In the genomic region with DNA sequence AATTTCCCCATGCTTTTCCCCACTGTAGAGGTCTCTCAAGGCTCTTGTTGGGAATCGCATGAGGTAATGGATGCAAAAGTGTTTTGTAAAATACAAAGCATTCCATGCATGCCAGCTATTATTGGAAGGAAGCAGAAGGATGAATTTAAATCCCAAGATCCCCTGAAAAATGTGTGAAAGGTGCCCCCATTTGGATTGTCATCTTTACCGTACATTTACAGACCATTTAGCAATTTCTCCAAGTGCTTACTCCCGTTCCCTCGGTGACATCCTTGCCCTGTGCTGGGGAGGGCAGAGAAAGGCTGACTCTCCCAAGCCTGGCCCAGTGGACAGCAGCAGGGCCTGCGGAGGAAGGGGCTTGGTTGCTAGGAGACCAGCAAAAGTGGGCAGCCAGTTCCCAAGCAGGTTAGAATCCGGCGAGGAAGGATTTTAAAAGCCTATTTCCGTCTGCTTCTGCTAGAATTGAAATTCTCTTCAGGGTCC, we compare ENCODE assay signal across 22 cellular contexts. TPM values are rescaled to one million over a fixed set of nuclear protein-coding genes. Genes with fewer than 3 reads are reported as not detected.
DNase-seq lines count a peak whose midpoint lies in the region; ATAC-seq, FAIRE-seq and TF ChIP-seq lines count a peak whose summit lies in the region.
"Had no signal": no experiment of that assay in that cellular context is flagged by ENCODE, and none has a peak within 500 bp of the region (broad histone marks: within the 10 kb centered on the region; RNA-seq: fewer than 3 reads in every experiment).

No MANE protein-coding gene starts in this region.

- TF ChIP-seq CTCF in parathyroid adenoma (IDR thresholded peaks at IDR 0.05) (no peak), mucosa of descending colon (IDR thresholded peaks at IDR 0.05) (no peak), psoas muscle (IDR thresholded peaks at IDR 0.05) (no peak)

- no peak overlapping the region for H3K4me2 ChIP-seq in parathyroid adenoma (ENCODE audit: low read length)
- H3K4me2 ChIP-seq: SK-N-SH had no signal

- peak; percentile 82 for FAIRE-seq in islet of Langerhans (lab: Jason Lieb, UNC)

- no peak for ATAC-seq in mucosa of descending colon
- no peak for ATAC-seq in psoas muscle
- ATAC-seq: activated CD4-positive, CD25-positive, alpha-beta regulatory T cell treated with anti-CD3 and anti-CD28 coated beads, Interleukin-2, amount 50 U/mL, for 24 hours; activated CD8-positive, alpha-beta memory T cell treated with anti-CD3 and anti-CD28 coated beads, Interleukin-2, amount 10 ng/mL, durations not matched to agents 7 days and 5 days; activated T-helper 17 cell treated with anti-CD3 and anti-CD28 coated beads, Interleukin-2, amount 50 U/mL, for 72 hours; stimulated activated naive CD8-positive, alpha-beta T cell treated with anti-CD3 and anti-CD28 coated beads, Interleukin-15, amount 100 ng/mL, for 72 hours had no signal

- no peak overlapping the region for H3K9ac ChIP-seq in parathyroid adenoma
- H3K9ac ChIP-seq: SK-N-SH had no signal

- H3K4me1 ChIP-seq in parathyroid adenoma, result peaks cover 2% of the 10 kb centered on the region
- peaks cover 2% of the 10 kb centered on the region for H3K4me1 ChIP-seq in mucosa of descending colon (ENCODE audit: low read depth)
- H3K4me1 ChIP-seq in psoas muscle, result no peaks in the 10 kb centered on the region
- H3K4me1 ChIP-seq: breast epithelium, left ventricle myocardium inferior had no signal

- peak; percentile 60 to 82 for DNase-seq in NCI-H524 (lab: John Stamatoyannopoulos, UW)
- DNase-seq in ecto neural progenitor cell (ENCODE audit: low spot score), result peak; percentile 78
- DNase-seq in mucosa of descending colon, result no peak
- no peak for DNase-seq in activated CD4-positive, alpha-beta T cell treated with anti-CD3 and anti-CD28 coated beads, Interleukin-2, amount 50 U/mL, for 48 hours
- DNase-seq in psoas muscle, result no peak
- DNase-seq: activated CD8-positive, alpha-beta memory T cell treated with anti-CD3 and anti-CD28 coated beads, Interleukin-2, amount 10 ng/mL, durations not matched to agents 7 days and 5 days; activated naive CD8-positive, alpha-beta T cell treated with anti-CD3 and anti-CD28 coated beads, Interleukin-2, amount 10 ng/mL, durations not matched to agents 7 days and 5 days; AML-193; foreskin fibroblast; Karpas-422; left ventricle myocardium inferior; NCI-H1092; SK-N-SH; stimulated activated naive CD8-positive, alpha-beta T cell treated with anti-CD3 and anti-CD28 coated beads, Interleukin-15, amount 100 ng/mL, for 72 hours; trophoblast cell had no signal

- intact Hi-C loops in mucosa of descending colon (cut with DNase I, micrococcal nuclease), result no loop called here
- intact Hi-C loops in psoas muscle (cut with DNase I), result loop anchor here in 1 of 2 donors (10.0 kb wide), 1 partner anchor 764 kb away; no protein-coding TSS in a partner anchor

- H3K27ac ChIP-seq in parathyroid adenoma (no peak overlapping the region), psoas muscle (no peak overlapping the region)
- H3K27ac ChIP-seq: breast epithelium, coronary artery, epithelial cell of prostate, left ventricle myocardium inferior had no signal

- H3K79me2 ChIP-seq in parathyroid adenoma, result no peaks in the 10 kb centered on the region

- H3K9me3 ChIP-seq in parathyroid adenoma (ENCODE audit: control insufficient read depth, low read length), result no peaks in the 10 kb centered on the region
- H3K9me3 ChIP-seq in mucosa of descending colon, result no peaks in the 10 kb centered on the region
- H3K9me3 ChIP-seq in psoas muscle, result no peaks in the 10 kb centered on the region
- H3K9me3 ChIP-seq: breast epithelium, left ventricle myocardium inferior, SK-N-SH had no signal

- H3K4me3 ChIP-seq in parathyroid adenoma (ENCODE audit: low read depth, low read length) (no peak overlapping the region), mucosa of descending colon (no peak overlapping the region), psoas muscle (no peak overlapping the region)
- H3K4me3 ChIP-seq: breast epithelium, coronary artery, left ventricle myocardium inferior had no signal

- H3K36me3 ChIP-seq in parathyroid adenoma (ENCODE audit: control insufficient read depth, insufficient read depth, low read length), result no peaks in the 10 kb centered on the region
- H3K36me3 ChIP-seq in mucosa of descending colon (ENCODE audit: low read depth), result no peaks in the 10 kb centered on the region
- H3K36me3 ChIP-seq in psoas muscle (ENCODE audit: insufficient read depth in 1 of 2, low read depth in 1 of 2), result no peaks in the 10 kb centered on the region
- H3K36me3 ChIP-seq: breast epithelium, left ventricle myocardium inferior had no signal

- 48 to 51% (median 50%) methylated on average over 8 of the region's 8 CpGs for WGBS in psoas muscle, 3 donors

- no peaks in the 10 kb centered on the region for H3K27me3 ChIP-seq in parathyroid adenoma (ENCODE audit: control insufficient read depth, insufficient read depth, low read length)
- H3K27me3 ChIP-seq in psoas muscle (ENCODE audit: insufficient read depth in 3 of 3, low read length in 2 of 3), result no peaks in the 10 kb centered on the region
- H3K27me3 ChIP-seq: breast epithelium had no signal

- peak overlapping the region; percentile 60 for H2AFZ ChIP-seq in parathyroid adenoma

RNA-seq across cellular contexts. Expression of a gene that starts 31.1 kb away (rescaled TPM):
- total RNA-seq in mucosa of descending colon (100 to 1,000 TPM; 106 to 188 (median 166) TPM), psoas muscle (10 to 100 TPM; 22.5 to 33.3 (median 26.0) TPM)
- polyA plus RNA-seq in psoas muscle, result 10 to 100 TPM in 1 of 3 donors, 1 to 10 TPM in 2; 2.5 to 18.6 (median 7.8) TPM

Comparison
In these comparisons a context has a peak if more than half of its experiments do, and no peak if none do; other contexts are left out.
1. DNase-seq: peak in NCI-H524 (2 of 2) and ecto neural progenitor cell (single experiment); none in mucosa of descending colon (0 of 3), activated CD4-positive, alpha-beta T cell treated with anti-CD3 and anti-CD28 coated beads, Interleukin-2, amount 50 U/mL, for 48 hours (0 of 2) and psoas muscle (0 of 2).